1 cellular context compared by ENCODE assay signal in genomic region chr18:27223570-27224340, GRCh38.
TF ChIP-seq lines count a peak whose summit lies in the region.

No MANE protein-coding gene starts in this region.

TF ChIP-seq in GM23338, 12 proteins besides CTCF, POLR2A, EP300 and RAD21 (continued from another document):
- no peak for TF ChIP-seq ZNF462 (CRISPR knock-in tag; IDR thresholded peaks at IDR 0.05)
- no peak for TF ChIP-seq STAT1 (IDR thresholded peaks at IDR 0.05; ENCODE audit: unreplicated experiment)
- TF ChIP-seq CREB1 (CRISPR knock-in tag; IDR thresholded peaks at IDR 0.05; ENCODE audit: low read depth): no peak
- TF ChIP-seq ETS1 (IDR thresholded peaks at IDR 0.05): no peak
- no peak for TF ChIP-seq REST (IDR thresholded peaks at IDR 0.05; ENCODE audit: unreplicated experiment)
- no peak for TF ChIP-seq ZNF114 (CRISPR knock-in tag; IDR thresholded peaks at IDR 0.05)
- no peak for TF ChIP-seq EZH2 (IDR thresholded peaks at IDR 0.05; ENCODE audit: low read depth, unreplicated experiment)
- no peak for TF ChIP-seq JUNB (IDR thresholded peaks at IDR 0.05; ENCODE audit: unreplicated experiment)
- TF ChIP-seq NANOG (IDR thresholded peaks at IDR 0.05; ENCODE audit: borderline replicate concordance): no peak
- no peak for TF ChIP-seq ZNF331 (CRISPR knock-in tag; IDR thresholded peaks at IDR 0.05; ENCODE audit: low read depth)
- no peak for TF ChIP-seq POLR2AphosphoS5 (IDR thresholded peaks at IDR 0.05; ENCODE audit: low read depth)
TF ChIP-seq in GM23338: peak in this region for 0.
